Comparison of ENCODE assay signal across 12 cellular contexts in genomic region chr6:34358389-34358906, GRCh38. TPM values are rescaled to one million over a fixed set of nuclear protein-coding genes. Genes with fewer than 3 reads are reported as not detected.
DNase-seq lines count a peak whose midpoint lies in the region; ATAC-seq, FAIRE-seq and TF ChIP-seq lines count a peak whose summit lies in the region.
"Had no signal": no experiment of that assay in that cellular context is flagged by ENCODE, and none has a peak within 500 bp of the region (broad histone marks: within the 10 kb centered on the region; RNA-seq: fewer than 3 reads in every experiment).

No MANE protein-coding gene starts in this region.

- no peak overlapping the region for H3K56ac ChIP-seq in H9 (ENCODE audit: insufficient read length, low read depth, low read length)

- no peaks in the 10 kb centered on the region for H3K36me3 Mint-ChIP-seq in activated T-helper 17 cell treated with anti-CD3 and anti-CD28 coated beads, Interleukin-2, amount 50 U/mL, for 72 hours (ENCODE audit: low read depth)
- no peaks in the 10 kb centered on the region; a peak in 1 of 7 replicates for H3K36me3 Mint-ChIP-seq in H9 (ENCODE audit: insufficient read depth in 1 of 3, low read depth in 3 of 3)

- peaks cover 3% of the 10 kb centered on the region for H4K20me1 ChIP-seq in H9 (ENCODE audit: control insufficient read depth, insufficient read depth, insufficient read length)

- H2BK12ac ChIP-seq in H9 (ENCODE audit: insufficient read length, low read depth, low read length): no peak overlapping the region

- H3T11ph ChIP-seq in H9 (ENCODE audit: low read length): no peak overlapping the region

- no peak overlapping the region for H2BK15ac ChIP-seq in H9 (ENCODE audit: low read depth, low read length)

- no peaks in the 10 kb centered on the region for H3K23me2 ChIP-seq in H9 (ENCODE audit: insufficient read length, low read depth, low read length, poor library complexity, severe bottlenecking)

- no peak overlapping the region for H2BK120ac ChIP-seq in H9 (ENCODE audit: low read depth, low read length, poor library complexity, severe bottlenecking)

- H3K9me3 Mint-ChIP-seq in activated T-helper 17 cell treated with anti-CD3 and anti-CD28 coated beads, Interleukin-2, amount 50 U/mL, for 72 hours: no peaks in the 10 kb centered on the region
- no peaks in the 10 kb centered on the region for H3K9me3 Mint-ChIP-seq in H9
- H3K9me3 Mint-ChIP-seq: CD4-positive, alpha-beta T cell had no signal

- no peak overlapping the region for H4K91ac ChIP-seq in H9 (ENCODE audit: insufficient read length, low read depth, low read length)

- no peaks in the 10 kb centered on the region for H3K27me3 Mint-ChIP-seq in activated T-helper 17 cell treated with anti-CD3 and anti-CD28 coated beads, Interleukin-2, amount 50 U/mL, for 72 hours
- H3K27me3 Mint-ChIP-seq in H9 (ENCODE audit: low read depth): peaks cover 2% of the 10 kb centered on the region; the same call in 1 of the 2 replicates
- H3K27me3 Mint-ChIP-seq: CD4-positive, alpha-beta T cell had no signal

- no peak overlapping the region for H2BK5ac ChIP-seq in H9 (ENCODE audit: insufficient read length, low read length)

- TF ChIP-seq CTCF in AG10803 (conservative IDR thresholded peaks at IDR 0.05; ENCODE audit: low read length) (no peak), RWPE1 (conservative IDR thresholded peaks at IDR 0.05; ENCODE audit: low read depth) (no peak), H9 (conservative IDR thresholded peaks at IDR 0.05) (no peak)

- H3K27me3 ChIP-seq in H9 (ENCODE audit: insufficient read depth, low read length): no peaks in the 10 kb centered on the region
- H3K27me3 ChIP-seq: foreskin keratinocyte had no signal

- no peak overlapping the region for H3K4me3 Mint-ChIP-seq in activated T-helper 17 cell treated with anti-CD3 and anti-CD28 coated beads, Interleukin-2, amount 50 U/mL, for 72 hours
- H3K4me3 Mint-ChIP-seq in H9: no peak overlapping the region
- H3K4me3 Mint-ChIP-seq: CD4-positive, alpha-beta T cell had no signal

- no peak overlapping the region for H3K14ac ChIP-seq in H9 (ENCODE audit: insufficient read depth, low read length)

- no peak overlapping the region for H3K4me3 ChIP-seq in AG10803 (ENCODE audit: low read length)

- H2AK5ac ChIP-seq in H9 (ENCODE audit: insufficient read length, low read length): no peak overlapping the region

- peaks cover 2% of the 10 kb centered on the region; the same call in 1 of the 2 replicates for H3K79me2 ChIP-seq in H9 (ENCODE audit: insufficient read depth, low read length)

- DNase-seq in AG10803 (ENCODE audit: low read depth) (peak; percentile 56), HTR-8/SVneo (ENCODE audit: insufficient read length, low spot score) (peak; percentile 66), RWPE1 (ENCODE audit: low spot score) (peak; percentile 26), glomerular visceral epithelial cell (ENCODE audit: extremely low spot score) (peak; percentile 45), cerebellar cortex (ENCODE audit: low spot score) (no peak), H9 (no peak)
- DNase-seq: CD4-positive, alpha-beta T cell; foreskin keratinocyte; MV-4-11; T1000 had no signal

- H3K9ac ChIP-seq in H9 (ENCODE audit: extremely low read depth, insufficient read length, low read length): no peak overlapping the region

- H3K27ac ChIP-seq in RWPE1: no peak overlapping the region
- no peak overlapping the region for H3K27ac ChIP-seq in H9 (ENCODE audit: insufficient read length, low read depth, low read length)
- H3K27ac ChIP-seq: foreskin keratinocyte had no signal

- no peaks in the 10 kb centered on the region for H3K4me1 ChIP-seq in H9 (ENCODE audit: insufficient read depth, low read length)

- H3K4me2 ChIP-seq in H9 (ENCODE audit: insufficient read depth, insufficient read length, low read length): no peak overlapping the region

- no peak overlapping the region for H3K23ac ChIP-seq in H9 (ENCODE audit: insufficient read length, low read depth, low read length)

- H4K5ac ChIP-seq in H9 (ENCODE audit: insufficient read length, low read depth, low read length): no peak overlapping the region

- H3K4me1 Mint-ChIP-seq in activated T-helper 17 cell treated with anti-CD3 and anti-CD28 coated beads, Interleukin-2, amount 50 U/mL, for 72 hours: peaks cover 16% of the 10 kb centered on the region
- H3K4me1 Mint-ChIP-seq in H9: peaks cover 21 to 22% of the 10 kb centered on the region in 2 experiments

- peaks cover 6% of the 10 kb centered on the region for H3K79me1 ChIP-seq in H9 (ENCODE audit: insufficient read depth, low read depth, low read length, poor library complexity, severe bottlenecking)

- no peak for ATAC-seq in activated T-helper 17 cell treated with anti-CD3 and anti-CD28 coated beads, Interleukin-2, amount 50 U/mL, for 72 hours (replicated peaks)
- no peak for ATAC-seq in HG03095 (IDR thresholded peaks at IDR 0.05; ENCODE audit: unreplicated experiment)
- ATAC-seq: foreskin keratinocyte had no signal

- no peak overlapping the region for H2BK20ac ChIP-seq in H9 (ENCODE audit: low read depth, low read length, poor library complexity, severe bottlenecking)

- FAIRE-seq in HTR-8/SVneo (lab: Jason Lieb, UNC): no peak

- WGBS in H9 (ENCODE audit: extremely low coverage, insufficient read length, low lambda C conversion rate): no CpG with 5 or more reads among the region's 3 CpGs

- H3K27ac Mint-ChIP-seq in activated T-helper 17 cell treated with anti-CD3 and anti-CD28 coated beads, Interleukin-2, amount 50 U/mL, for 72 hours: no peak overlapping the region
- H3K27ac Mint-ChIP-seq in H9: peak overlapping the region in 1 of 3 experiments; percentile 87; a peak in 1 of 7 replicates
- H3K27ac Mint-ChIP-seq: CD4-positive, alpha-beta T cell had no signal

- POLR2A ChIA-PET in RWPE1 (lab: Yijun Ruan, JAX; ENCODE audit: low non-redundant PET): no interaction called here

- H3K4ac ChIP-seq in H9 (ENCODE audit: low read depth, low read length): no peak overlapping the region

- no peak overlapping the region for H3K18ac ChIP-seq in H9 (ENCODE audit: insufficient read length, low read depth, low read length)

- H4K8ac ChIP-seq in H9 (replicated peaks; ENCODE audit: insufficient read length, low read depth, low read length): no peak overlapping the region

- H2AFZ ChIP-seq in H9 (ENCODE audit: low read length): no peak overlapping the region

- H3K9me3 ChIP-seq in H9 (ENCODE audit: control insufficient read depth, low read depth, low read length): no peaks in the 10 kb centered on the region

- CTCF ChIA-PET in RWPE1 (lab: Yijun Ruan, JAX): interaction anchor here (0.6 to 1.4 kb wide), 2 partner anchors 15 to 162 kb away, joined by 4 to 6 read pairs; no protein-coding TSS in a partner anchor

RNA-seq across cellular contexts. Expression of gene NUDT3, which starts 34.0 kb away (rescaled TPM):
- total RNA-seq in activated T-helper 17 cell treated with anti-CD3 and anti-CD28 coated beads, Interleukin-2, amount 50 U/mL, for 72 hours: 10 to 100 TPM in 1 of 2 donors, 1 to 10 TPM in 1; 7.9 to 12.8 TPM
- 22.7 and 23.6 TPM in 2 replicates for total RNA-seq in H9 (2021)

Comparison
In these comparisons a context has a peak if more than half of its experiments do, and no peak if none do; other contexts are left out.
1. DNase-seq: peak in AG10803 (single experiment), HTR-8/SVneo (single experiment), RWPE1 (single experiment) and glomerular visceral epithelial cell (single experiment); none in cerebellar cortex (single experiment) and H9 (single experiment).